In the genomic region with DNA sequence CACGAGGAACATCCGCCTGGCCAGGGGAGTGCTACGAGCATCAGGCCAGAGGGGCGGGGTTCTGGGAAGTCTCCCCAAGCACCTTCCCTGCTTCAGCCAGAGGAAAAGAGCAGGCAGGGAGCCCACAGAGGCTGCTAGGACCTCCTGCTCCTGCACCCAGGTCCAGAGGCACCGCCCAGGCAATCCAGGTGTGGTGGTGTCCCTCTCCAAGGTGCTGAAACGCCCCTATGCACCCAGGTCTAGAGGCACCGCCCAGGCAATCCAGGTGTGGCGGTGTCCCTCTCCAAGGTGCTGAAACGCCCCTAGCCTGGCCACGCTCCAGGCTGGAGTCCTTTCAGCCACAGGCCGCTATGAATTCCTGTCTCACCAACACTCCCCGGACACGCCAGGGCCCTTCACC, we compare ENCODE assay signal across 8 cellular contexts. TPM values are rescaled to one million over a fixed set of nuclear protein-coding genes. Genes with fewer than 3 reads are reported as not detected.
DNase-seq lines count a peak whose midpoint lies in the region; ATAC-seq and TF ChIP-seq lines count a peak whose summit lies in the region.

No MANE protein-coding gene starts in this region.

- ATAC-seq in GM18867 (IDR thresholded peaks at IDR 0.05; ENCODE audit: unreplicated experiment), result no peak

- H3K4me3 Mint-ChIP-seq in activated CD4-positive, alpha-beta memory T cell treated with anti-CD3 and anti-CD28 coated beads, Interleukin-2, amount 10 ng/mL, durations not matched to agents 7 days and 5 days, result no peak overlapping the region

- peak; percentile 27 for DNase-seq in activated gamma-delta T cell treated with Interleukin-2 at 50 U/mL for 16 hours
- no peak for DNase-seq in activated gamma-delta T cell (lab: John Stamatoyannopoulos, UW)
- DNase-seq in activated CD4-positive, alpha-beta memory T cell treated with anti-CD3 and anti-CD28 coated beads, Interleukin-2, amount 10 ng/mL, durations not matched to agents 7 days and 5 days, result peak; percentile 53
- DNase-seq in iPS DF 6.9 (ENCODE audit: low read depth, low spot score), result peak; percentile 92
- peak; percentile 87 for DNase-seq in transverse colon
- no peak for DNase-seq in NCI-H774 (lab: John Stamatoyannopoulos, UW)
- DNase-seq in cardiac septum (ENCODE audit: low spot score), result no peak

- H3K4me1 ChIP-seq in iPS DF 6.9 (ENCODE audit: control insufficient read depth, insufficient read depth, low read length) (peaks cover 6% of the 10 kb centered on the region), transverse colon (peaks cover 0 to 4% (median 2%) of the 10 kb centered on the region in 4 donors)

- intact Hi-C loops in transverse colon (cut with DNase I; ENCODE audit: low total_unique reads), result no loop called here
- intact Hi-C loops in cardiac septum (cut with DNase I), result no loop called here

- no peak for TF ChIP-seq EP300 in transverse colon (IDR thresholded peaks at IDR 0.05; ENCODE audit: low read depth)

- H3K9me3 Mint-ChIP-seq in activated CD4-positive, alpha-beta memory T cell treated with anti-CD3 and anti-CD28 coated beads, Interleukin-2, amount 10 ng/mL, durations not matched to agents 7 days and 5 days, result no peaks in the 10 kb centered on the region

- no CpG with 5 or more reads among the region's 13 CpGs for WGBS in iPS DF 6.9 (ENCODE audit: insufficient coverage, insufficient read length)
- WGBS in transverse colon (ENCODE audit: low coverage in 1 of 2), 2 donors, result 28 to 43% methylated on average over 5 to 13 of the region's 13 CpGs

- H3K27me3 Mint-ChIP-seq in activated CD4-positive, alpha-beta memory T cell treated with anti-CD3 and anti-CD28 coated beads, Interleukin-2, amount 10 ng/mL, durations not matched to agents 7 days and 5 days, result peaks cover 3% of the 10 kb centered on the region

- no peaks in the 10 kb centered on the region for H3K36me3 ChIP-seq in iPS DF 6.9 (ENCODE audit: control insufficient read depth, insufficient read depth, low read length)
- no peaks in the 10 kb centered on the region for H3K36me3 ChIP-seq in transverse colon

- H3K27ac Mint-ChIP-seq in activated CD4-positive, alpha-beta memory T cell treated with anti-CD3 and anti-CD28 coated beads, Interleukin-2, amount 10 ng/mL, durations not matched to agents 7 days and 5 days, result no peak overlapping the region

- H3K9me3 ChIP-seq in iPS DF 6.9 (ENCODE audit: control insufficient read depth, insufficient read depth, low read length), result no peaks in the 10 kb centered on the region
- H3K9me3 ChIP-seq in transverse colon, result no peaks in the 10 kb centered on the region

- no peaks in the 10 kb centered on the region for H3K27me3 ChIP-seq in iPS DF 6.9 (ENCODE audit: control insufficient read depth, insufficient read depth, low read length)
- peaks cover 4% of the 10 kb centered on the region for H3K27me3 ChIP-seq in transverse colon

- H3K36me3 Mint-ChIP-seq in activated CD4-positive, alpha-beta memory T cell treated with anti-CD3 and anti-CD28 coated beads, Interleukin-2, amount 10 ng/mL, durations not matched to agents 7 days and 5 days (ENCODE audit: low read depth), result no peaks in the 10 kb centered on the region

- H3K4me3 ChIP-seq in iPS DF 6.9 (ENCODE audit: low read length) (no peak overlapping the region), transverse colon (no peak overlapping the region)

- H3K27ac ChIP-seq in iPS DF 6.9 (ENCODE audit: low read length) (no peak overlapping the region), transverse colon (no peak overlapping the region)

- TF ChIP-seq CTCF in transverse colon (IDR thresholded peaks at IDR 0.05), result no peak

- TF ChIP-seq POLR2A in transverse colon (IDR thresholded peaks at IDR 0.05), result no peak

- in situ Hi-C loops in transverse colon (cut with MboI; ENCODE audit: low pct_ligation_motif_present in 1 of 4, low pct_unique_long_range_greater_than_20kb in 1 of 4, low sequenced_read_pairs in 3 of 4), result no loop called here

- POLR2A ChIA-PET in activated CD4-positive, alpha-beta memory T cell treated with anti-CD3 and anti-CD28 coated beads, Interleukin-2, amount 10 ng/mL, durations not matched to agents 7 days and 5 days (lab: Charles Lee), result no interaction called here

- peaks cover 6% of the 10 kb centered on the region for H3K4me1 Mint-ChIP-seq in activated CD4-positive, alpha-beta memory T cell treated with anti-CD3 and anti-CD28 coated beads, Interleukin-2, amount 10 ng/mL, durations not matched to agents 7 days and 5 days

- CTCF ChIA-PET in activated CD4-positive, alpha-beta memory T cell treated with anti-CD3 and anti-CD28 coated beads, Interleukin-2, amount 10 ng/mL, durations not matched to agents 7 days and 5 days (lab: Charles Lee), result interaction anchor here (0.6 kb wide), 1 partner anchor 97 kb away, joined by 4 read pairs; no protein-coding TSS in a partner anchor

RNA-seq across cellular contexts. Expression of gene UBAC1, which starts 10.7 kb away (rescaled TPM):
- 10 to 100 TPM; 28.1 to 29.5 TPM for total RNA-seq in activated CD4-positive, alpha-beta memory T cell treated with anti-CD3 and anti-CD28 coated beads, Interleukin-2, amount 10 ng/mL, durations not matched to agents 7 days and 5 days
- total RNA-seq in transverse colon (10 to 100 TPM; 42.6 to 91.9 (median 62.9) TPM), cardiac septum (90.3 TPM)

Comparison
In these comparisons a context has a peak if more than half of its experiments do, and no peak if none do; other contexts are left out.
1. DNase-seq: peak in activated gamma-delta T cell treated with Interleukin-2 at 50 U/mL for 16 hours (single experiment), activated CD4-positive, alpha-beta memory T cell treated with anti-CD3 and anti-CD28 coated beads, Interleukin-2, amount 10 ng/mL, durations not matched to agents 7 days and 5 days (single experiment), iPS DF 6.9 (single experiment) and transverse colon (single experiment); none in activated gamma-delta T cell (single experiment), NCI-H774 (single experiment) and cardiac septum (single experiment).